27 cellular contexts compared by ENCODE assay signal in the genomic region with DNA sequence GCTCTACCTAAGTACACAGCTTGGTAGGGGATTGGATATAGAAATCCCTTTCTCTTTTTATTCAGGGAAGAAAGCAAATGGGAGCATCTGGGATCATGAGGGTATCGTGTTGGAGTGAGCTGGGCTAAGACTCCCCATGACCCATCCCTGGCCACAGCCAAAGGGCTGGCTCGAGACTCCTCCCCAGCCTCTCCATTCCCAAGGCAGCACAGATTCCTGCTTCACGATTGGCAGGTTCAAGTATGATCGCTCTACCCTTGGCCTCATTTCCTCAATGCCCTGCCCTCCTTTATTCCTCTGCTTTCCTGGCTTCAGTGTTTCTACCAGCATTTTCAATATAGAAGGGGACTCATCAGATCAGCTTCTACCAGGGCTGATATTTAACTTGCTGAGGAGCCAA.
"Had no signal": no experiment of that assay in that cellular context is flagged by ENCODE, and none has a peak within 500 bp of the region (broad histone marks: within the 10 kb centered on the region; RNA-seq: fewer than 3 reads in every experiment).

No MANE protein-coding gene starts in this region.

- DNase-seq: hippocampal formation; kidney glomerular epithelial cell; left cardiac atrium; left lung; lower lobe of right lung; mammary epithelial cell; mesenchymal stem cell; naive B cell; natural killer cell; nephron progenitor cell; occipital lobe; right lobe of liver; stimulated activated CD4-positive, alpha-beta T cell treated with anti-CD3 and anti-CD28 coated beads, Interleukin-12 subunit alpha, Interleukin-12 subunit beta, amount 100 ng/mL, for 4 hours; stimulated activated CD4-positive, alpha-beta T cell treated with anti-CD3 and anti-CD28 coated beads, Interleukin-15, amount 100 ng/mL, for 24 hours; stimulated activated CD4-positive, alpha-beta T cell treated with anti-CD3 and anti-CD28 coated beads, Interleukin-2, amount 100 ng/mL, for 24 hours; stimulated activated CD4-positive, alpha-beta T cell treated with anti-CD3 and anti-CD28 coated beads, Interleukin-4, amount 100 ng/mL, for 1 hour; stimulated activated naive B cell treated with anti-CD40 and anti-IgM and Interleukin-4, amounts not matched to agents 10 μg/mL and 1 μg/mL and 100 μg/mL, for 72 hours; stimulated activated naive CD8-positive, alpha-beta T cell treated with anti-CD3 and anti-CD28 coated beads, Interleukin-15, Interleukin-2, amounts not matched to agents 100 U/mL and 50 U/mL, for 24 hours; stomach; testis; thyroid gland; transverse colon; upper lobe of right lung had no signal

- H3K4me3 ChIP-seq: left lung, lower lobe of right lung, neural progenitor cell, right atrium auricular region, right lobe of liver, stomach, testis, thyroid gland, transverse colon, upper lobe of right lung had no signal

- H2AFZ ChIP-seq: neural progenitor cell, parathyroid adenoma had no signal

- H3K79me2 ChIP-seq: parathyroid adenoma had no signal

- H3K4me2 ChIP-seq: neural progenitor cell had no signal

- H3K27ac Mint-ChIP-seq: naive B cell; natural killer cell; nephron progenitor cell; neural progenitor cell; stimulated activated naive B cell treated with anti-CD40 and anti-IgM and Interleukin-4, amounts not matched to agents 10 μg/mL and 1 μg/mL and 100 μg/mL, for 72 hours had no signal

- H3K4me3 Mint-ChIP-seq: naive B cell; natural killer cell; nephron progenitor cell; neural progenitor cell; stimulated activated naive B cell treated with anti-CD40 and anti-IgM and Interleukin-4, amounts not matched to agents 10 μg/mL and 1 μg/mL and 100 μg/mL, for 72 hours had no signal

- H3K27me3 ChIP-seq: left lung, neural progenitor cell, right atrium auricular region, right lobe of liver, stomach, testis, thyroid gland, transverse colon, upper lobe of right lung had no signal

- H3K36me3 Mint-ChIP-seq: naive B cell, natural killer cell, neural progenitor cell had no signal

- H3K4me1 ChIP-seq: left lung, lower lobe of right lung, parathyroid adenoma, right atrium auricular region, testis, thyroid gland, transverse colon, upper lobe of right lung had no signal

- H3K36me3 ChIP-seq: left lung, lower lobe of right lung, neural progenitor cell, neutrophil, right atrium auricular region, right lobe of liver, stomach, thyroid gland, transverse colon, upper lobe of right lung had no signal

- ATAC-seq: left lung; lower lobe of right lung; natural killer cell; right lobe of liver; stimulated activated naive B cell treated with anti-CD40 and anti-IgM and Interleukin-4, amounts not matched to agents 10 μg/mL and 1 μg/mL and 100 μg/mL, for 72 hours; stimulated activated naive CD8-positive, alpha-beta T cell treated with anti-CD3 and anti-CD28 coated beads, Interleukin-15, Interleukin-2, amounts not matched to agents 100 U/mL and 50 U/mL, for 24 hours; upper lobe of right lung had no signal

- H3K9me3 Mint-ChIP-seq: nephron progenitor cell; neural progenitor cell; stimulated activated naive B cell treated with anti-CD40 and anti-IgM and Interleukin-4, amounts not matched to agents 10 μg/mL and 1 μg/mL and 100 μg/mL, for 72 hours had no signal

- H3K27ac ChIP-seq: left lung, lower lobe of right lung, neural progenitor cell, neutrophil, parathyroid adenoma, right atrium auricular region, right lobe of liver, stomach, testis, thyroid gland, transverse colon, upper lobe of right lung had no signal

- H3K4me1 Mint-ChIP-seq: naive B cell; natural killer cell; stimulated activated naive B cell treated with anti-CD40 and anti-IgM and Interleukin-4, amounts not matched to agents 10 μg/mL and 1 μg/mL and 100 μg/mL, for 72 hours had no signal

- H3K9me3 ChIP-seq: left lung, lower lobe of right lung, neutrophil, right atrium auricular region, right lobe of liver, stomach, testis, thyroid gland, transverse colon, upper lobe of right lung had no signal
